In the genomic region with DNA sequence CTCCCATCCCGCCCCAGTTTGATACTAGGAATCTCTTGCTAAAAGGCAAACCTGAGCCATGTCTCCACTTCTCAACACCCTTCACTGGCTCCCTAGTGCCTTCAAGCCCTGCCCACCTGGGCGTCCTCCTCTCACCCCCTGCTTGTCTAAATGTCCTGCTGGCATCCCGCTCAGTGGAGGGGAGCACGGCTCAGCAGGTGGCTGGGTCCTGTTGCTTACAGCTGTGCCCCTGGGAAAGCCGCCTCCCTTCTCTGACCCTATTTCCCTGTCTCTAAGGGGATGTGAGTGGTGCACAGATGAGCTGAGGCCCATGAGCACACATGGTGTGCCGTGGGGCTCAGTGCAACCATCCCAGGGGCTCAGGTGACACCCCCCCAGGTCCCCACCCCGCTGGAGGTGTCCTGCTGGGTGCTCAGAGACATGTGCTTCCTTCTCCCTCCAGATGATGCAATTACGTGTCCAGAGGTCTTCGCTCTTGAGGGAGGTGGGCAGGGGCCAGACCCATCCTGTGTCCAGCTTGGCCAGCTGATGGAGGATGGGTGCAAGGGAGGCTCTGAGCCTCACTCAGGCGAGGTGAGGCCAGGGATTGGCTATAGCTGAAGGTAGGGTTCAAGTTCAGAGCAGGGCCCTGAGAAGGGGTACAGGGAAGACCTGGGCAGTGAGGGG, we compare ENCODE assay signal across 2 cellular contexts.
TF ChIP-seq lines count a peak whose summit lies in the region.

No MANE protein-coding gene starts in this region.

TF ChIP-seq in K562, 482 proteins besides CTCF, POLR2A, EP300 and RAD21:
- TF ChIP-seq, protein P1, sequence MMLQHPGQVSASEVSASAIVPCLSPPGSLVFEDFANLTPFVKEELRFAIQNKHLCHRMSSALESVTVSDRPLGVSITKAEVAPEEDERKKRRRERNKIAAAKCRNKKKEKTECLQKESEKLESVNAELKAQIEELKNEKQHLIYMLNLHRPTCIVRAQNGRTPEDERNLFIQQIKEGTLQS (IDR thresholded peaks at IDR 0.05) = peak; percentile 46
- TF ChIP-seq, protein P1 (CRISPR knock-in tag; conservative IDR thresholded peaks at IDR 0.05) = no peak
- TF ChIP-seq CHD4 (IDR thresholded peaks at IDR 0.05; ENCODE audit: insufficient read depth, insufficient replicate concordance, low read depth, low read length, poor library complexity, severe bottlenecking) = no peak
- TF ChIP-seq CEBPG (CRISPR knock-in tag; IDR thresholded peaks at IDR 0.05) = peak; percentile 65; the same call in 1 of the 2 replicates
- TF ChIP-seq CEBPG (tag; conservative IDR thresholded peaks at IDR 0.05 in 1 of 2, IDR thresholded peaks at IDR 0.05 in 1 of 2) = no peak
TF ChIP-seq in K562: peak in this region for 2.

TF ChIP-seq in GM23338, 12 proteins besides CTCF, POLR2A, EP300 and RAD21:
- TF ChIP-seq POLR2AphosphoS5 (IDR thresholded peaks at IDR 0.05; ENCODE audit: low read depth) (no peak), ZNF114 (CRISPR knock-in tag; IDR thresholded peaks at IDR 0.05) (no peak), EZH2phosphoT487 (IDR thresholded peaks at IDR 0.05; ENCODE audit: unreplicated experiment) (no peak), CREB1 (CRISPR knock-in tag; IDR thresholded peaks at IDR 0.05; ENCODE audit: low read depth) (no peak), STAT1 (IDR thresholded peaks at IDR 0.05; ENCODE audit: unreplicated experiment) (no peak), ZNF331 (CRISPR knock-in tag; IDR thresholded peaks at IDR 0.05; ENCODE audit: low read depth) (no peak), JUNB (IDR thresholded peaks at IDR 0.05; ENCODE audit: unreplicated experiment) (no peak), NANOG (IDR thresholded peaks at IDR 0.05; ENCODE audit: borderline replicate concordance) (no peak), EZH2 (IDR thresholded peaks at IDR 0.05; ENCODE audit: low read depth, unreplicated experiment) (no peak)
- TF ChIP-seq, protein P2, sequence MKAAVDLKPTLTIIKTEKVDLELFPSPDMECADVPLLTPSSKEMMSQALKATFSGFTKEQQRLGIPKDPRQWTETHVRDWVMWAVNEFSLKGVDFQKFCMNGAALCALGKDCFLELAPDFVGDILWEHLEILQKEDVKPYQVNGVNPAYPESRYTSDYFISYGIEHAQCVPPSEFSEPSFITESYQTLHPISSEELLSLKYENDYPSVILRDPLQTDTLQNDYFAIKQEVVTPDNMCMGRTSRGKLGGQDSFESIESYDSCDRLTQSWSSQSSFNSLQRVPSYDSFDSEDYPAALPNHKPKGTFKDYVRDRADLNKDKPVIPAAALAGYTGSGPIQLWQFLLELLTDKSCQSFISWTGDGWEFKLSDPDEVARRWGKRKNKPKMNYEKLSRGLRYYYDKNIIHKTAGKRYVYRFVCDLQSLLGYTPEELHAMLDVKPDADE (IDR thresholded peaks at IDR 0.05) = no peak
- TF ChIP-seq, protein P3, sequence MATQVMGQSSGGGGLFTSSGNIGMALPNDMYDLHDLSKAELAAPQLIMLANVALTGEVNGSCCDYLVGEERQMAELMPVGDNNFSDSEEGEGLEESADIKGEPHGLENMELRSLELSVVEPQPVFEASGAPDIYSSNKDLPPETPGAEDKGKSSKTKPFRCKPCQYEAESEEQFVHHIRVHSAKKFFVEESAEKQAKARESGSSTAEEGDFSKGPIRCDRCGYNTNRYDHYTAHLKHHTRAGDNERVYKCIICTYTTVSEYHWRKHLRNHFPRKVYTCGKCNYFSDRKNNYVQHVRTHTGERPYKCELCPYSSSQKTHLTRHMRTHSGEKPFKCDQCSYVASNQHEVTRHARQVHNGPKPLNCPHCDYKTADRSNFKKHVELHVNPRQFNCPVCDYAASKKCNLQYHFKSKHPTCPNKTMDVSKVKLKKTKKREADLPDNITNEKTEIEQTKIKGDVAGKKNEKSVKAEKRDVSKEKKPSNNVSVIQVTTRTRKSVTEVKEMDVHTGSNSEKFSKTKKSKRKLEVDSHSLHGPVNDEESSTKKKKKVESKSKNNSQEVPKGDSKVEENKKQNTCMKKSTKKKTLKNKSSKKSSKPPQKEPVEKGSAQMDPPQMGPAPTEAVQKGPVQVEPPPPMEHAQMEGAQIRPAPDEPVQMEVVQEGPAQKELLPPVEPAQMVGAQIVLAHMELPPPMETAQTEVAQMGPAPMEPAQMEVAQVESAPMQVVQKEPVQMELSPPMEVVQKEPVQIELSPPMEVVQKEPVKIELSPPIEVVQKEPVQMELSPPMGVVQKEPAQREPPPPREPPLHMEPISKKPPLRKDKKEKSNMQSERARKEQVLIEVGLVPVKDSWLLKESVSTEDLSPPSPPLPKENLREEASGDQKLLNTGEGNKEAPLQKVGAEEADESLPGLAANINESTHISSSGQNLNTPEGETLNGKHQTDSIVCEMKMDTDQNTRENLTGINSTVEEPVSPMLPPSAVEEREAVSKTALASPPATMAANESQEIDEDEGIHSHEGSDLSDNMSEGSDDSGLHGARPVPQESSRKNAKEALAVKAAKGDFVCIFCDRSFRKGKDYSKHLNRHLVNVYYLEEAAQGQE (IDR thresholded peaks at IDR 0.05; ENCODE audit: unreplicated experiment) = no peak
